In the genomic region with DNA sequence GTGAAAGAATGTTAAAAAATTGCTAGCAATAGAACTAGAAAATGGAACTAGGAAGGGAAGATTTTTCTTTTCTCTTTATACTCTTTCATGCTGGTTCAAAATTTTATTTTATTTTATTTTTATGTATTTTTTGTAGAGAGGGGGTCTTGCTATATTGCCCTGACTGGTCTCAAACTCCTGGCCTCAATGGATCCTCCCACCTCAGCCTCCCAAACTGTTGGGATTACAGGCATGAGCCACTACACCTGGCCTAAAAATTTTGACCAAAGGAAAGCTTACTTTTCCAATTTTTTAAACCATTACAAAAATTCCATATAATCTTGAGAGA, we compare ENCODE assay signal across 9 cellular contexts. TPM values are rescaled to one million over a fixed set of nuclear protein-coding genes. Genes with fewer than 3 reads are reported as not detected.
DNase-seq lines count a peak whose midpoint lies in the region; ATAC-seq and TF ChIP-seq lines count a peak whose summit lies in the region.
"Had no signal": no experiment of that assay in that cellular context is flagged by ENCODE, and none has a peak within 500 bp of the region (broad histone marks: within the 10 kb centered on the region; RNA-seq: fewer than 3 reads in every experiment).

No MANE protein-coding gene starts in this region.

- H3K9me3 ChIP-seq in mesodermal cell (ENCODE audit: control insufficient read depth, low read length): no peaks in the 10 kb centered on the region
- no peaks in the 10 kb centered on the region for H3K9me3 ChIP-seq in thyroid gland

- H3K27me3 Mint-ChIP-seq in activated T-cell treated with anti-CD3 and anti-CD28 coated beads, Interleukin-2, amount 50 U/mL, for 72 hours (ENCODE audit: low read depth): no peaks in the 10 kb centered on the region
- no peaks in the 10 kb centered on the region for H3K27me3 Mint-ChIP-seq in activated T-cell treated with anti-CD3 and anti-CD28 coated beads, Interleukin-2, amount 50 U/mL, for 4 hours (ENCODE audit: low read depth)
- peaks cover 2% of the 10 kb centered on the region for H3K27me3 Mint-ChIP-seq in activated naive CD8-positive, alpha-beta T cell treated with anti-CD3 and anti-CD28 coated beads, Interleukin-2, amount 50 U/mL, for 24 hours
- H3K27me3 Mint-ChIP-seq: naive B cell had no signal

- peak overlapping the region; percentile 92 for H3K27ac ChIP-seq in mesodermal cell (ENCODE audit: low read depth, low read length, severe bottlenecking)
- peak overlapping the region in 2 of 3 donors; percentile 64 to 79 for H3K27ac ChIP-seq in thyroid gland

- H3K4me3 ChIP-seq in mesodermal cell (ENCODE audit: extremely low read depth, insufficient read depth, low read length, poor library complexity, severe bottlenecking): no peak overlapping the region
- no peak overlapping the region for H3K4me3 ChIP-seq in thyroid gland (replicated peaks in 1 of 3)

- no peak for ATAC-seq in activated T-cell treated with anti-CD3 and anti-CD28 coated beads, Interleukin-2, amount 50 U/mL, for 72 hours (replicated peaks in 1 of 2)
- no peak for ATAC-seq in activated T-cell treated with anti-CD3 and anti-CD28 coated beads, Interleukin-2, amount 50 U/mL, for 4 hours
- no peak for ATAC-seq in activated naive CD8-positive, alpha-beta T cell treated with anti-CD3 and anti-CD28 coated beads, Interleukin-2, amount 50 U/mL, for 24 hours

- peak overlapping the region; percentile 84 for H3K27ac Mint-ChIP-seq in activated T-cell treated with anti-CD3 and anti-CD28 coated beads, Interleukin-2, amount 50 U/mL, for 72 hours
- H3K27ac Mint-ChIP-seq in activated naive CD8-positive, alpha-beta T cell treated with anti-CD3 and anti-CD28 coated beads, Interleukin-2, amount 50 U/mL, for 24 hours: peak overlapping the region; percentile 47

- H3K36me3 ChIP-seq in mesodermal cell (ENCODE audit: control insufficient read depth, insufficient read depth, low read length) (no peaks in the 10 kb centered on the region), thyroid gland (no peaks in the 10 kb centered on the region)

- peak overlapping the region; percentile 4 to 64 for H3K4me3 Mint-ChIP-seq in activated T-cell treated with anti-CD3 and anti-CD28 coated beads, Interleukin-2, amount 50 U/mL, for 72 hours
- H3K4me3 Mint-ChIP-seq in activated T-cell treated with anti-CD3 and anti-CD28 coated beads, Interleukin-2, amount 50 U/mL, for 4 hours: no peak overlapping the region
- no peak overlapping the region for H3K4me3 Mint-ChIP-seq in activated naive CD8-positive, alpha-beta T cell treated with anti-CD3 and anti-CD28 coated beads, Interleukin-2, amount 50 U/mL, for 24 hours

- H3K27me3 ChIP-seq in thyroid gland: no peaks in the 10 kb centered on the region

- intact Hi-C loops in thyroid gland (cut with DNase I): loop anchor here (5.0 to 10.0 kb wide), 2 partner anchors 169 to 356 kb away; partner anchors contain the start of genes NFAT5 and NOB1

- H3K36me3 Mint-ChIP-seq in activated T-cell treated with anti-CD3 and anti-CD28 coated beads, Interleukin-2, amount 50 U/mL, for 72 hours (ENCODE audit: insufficient read depth in 2 of 2): no peaks in the 10 kb centered on the region
- no peaks in the 10 kb centered on the region for H3K36me3 Mint-ChIP-seq in activated T-cell treated with anti-CD3 and anti-CD28 coated beads, Interleukin-2, amount 50 U/mL, for 4 hours (ENCODE audit: insufficient read depth)
- no peaks in the 10 kb centered on the region for H3K36me3 Mint-ChIP-seq in activated naive CD8-positive, alpha-beta T cell treated with anti-CD3 and anti-CD28 coated beads, Interleukin-2, amount 50 U/mL, for 24 hours (ENCODE audit: low read depth)
- H3K36me3 Mint-ChIP-seq: naive B cell had no signal

- peaks cover 38% of the 10 kb centered on the region for H3K4me1 Mint-ChIP-seq in activated T-cell treated with anti-CD3 and anti-CD28 coated beads, Interleukin-2, amount 50 U/mL, for 72 hours (ENCODE audit: low read depth)
- H3K4me1 Mint-ChIP-seq in activated T-cell treated with anti-CD3 and anti-CD28 coated beads, Interleukin-2, amount 50 U/mL, for 4 hours (ENCODE audit: low read depth): peaks cover 7% of the 10 kb centered on the region
- H3K4me1 Mint-ChIP-seq in activated naive CD8-positive, alpha-beta T cell treated with anti-CD3 and anti-CD28 coated beads, Interleukin-2, amount 50 U/mL, for 24 hours: peaks cover 27% of the 10 kb centered on the region

- TF ChIP-seq POLR2A in thyroid gland (IDR thresholded peaks at IDR 0.05): no peak

- no peak for DNase-seq in activated T-cell treated with anti-CD3 and anti-CD28 coated beads, Interleukin-2, amount 50 U/mL, for 72 hours
- no peak for DNase-seq in activated T-cell treated with anti-CD3 and anti-CD28 coated beads, Interleukin-2, amount 50 U/mL, for 4 hours
- DNase-seq in activated naive CD8-positive, alpha-beta T cell treated with anti-CD3 and anti-CD28 coated beads, Interleukin-2, amount 50 U/mL, for 24 hours: no peak
- DNase-seq in thyroid gland: no peak
- no peak for DNase-seq in NCI-H510A treated with DMSO at 0.1 percent for 48 hours (lab: John Stamatoyannopoulos, UW)
- no peak for DNase-seq in stimulated activated naive CD4-positive, alpha-beta T cell treated with Interleukin-2 at 50 U/mL for 16 hours (lab: John Stamatoyannopoulos, UW)
- DNase-seq in Ammon's horn (ENCODE audit: low spot score): no peak

- no peaks in the 10 kb centered on the region for H3K9me3 Mint-ChIP-seq in activated T-cell treated with anti-CD3 and anti-CD28 coated beads, Interleukin-2, amount 50 U/mL, for 72 hours
- H3K9me3 Mint-ChIP-seq in activated T-cell treated with anti-CD3 and anti-CD28 coated beads, Interleukin-2, amount 50 U/mL, for 4 hours: no peaks in the 10 kb centered on the region
- H3K9me3 Mint-ChIP-seq in activated naive CD8-positive, alpha-beta T cell treated with anti-CD3 and anti-CD28 coated beads, Interleukin-2, amount 50 U/mL, for 24 hours: no peaks in the 10 kb centered on the region
- H3K9me3 Mint-ChIP-seq: naive B cell had no signal

- H3K4me1 ChIP-seq in mesodermal cell (ENCODE audit: control insufficient read depth, insufficient read depth, low read length, poor library complexity, severe bottlenecking) (peaks cover 22% of the 10 kb centered on the region), thyroid gland (peaks cover 19 to 29% of the 10 kb centered on the region in 2 donors)

- TF ChIP-seq CTCF in thyroid gland (IDR thresholded peaks at IDR 0.05): peak in 1 of 6 experiments; percentile 36

RNA-seq across cellular contexts. Expression of gene TERF2, which starts 10.0 kb away (rescaled TPM):
- 10 to 100 TPM; 52.0 to 68.0 TPM for total RNA-seq in activated T-cell treated with anti-CD3 and anti-CD28 coated beads, Interleukin-2, amount 50 U/mL, for 72 hours
- 10 to 100 TPM; 46.5 to 53.4 (median 49.0) TPM for total RNA-seq in activated T-cell treated with anti-CD3 and anti-CD28 coated beads, Interleukin-2, amount 50 U/mL, for 4 hours
- polyA plus RNA-seq in mesodermal cell (2013, experiment 1 of 2): 36.4 TPM
- 39.0 TPM for polyA plus RNA-seq in mesodermal cell (2013, experiment 2 of 2)
- total RNA-seq in thyroid gland: 100 to 1,000 TPM in 1 of 4 donors, 10 to 100 TPM in 3; 19.8 to 110 (median 26.6) TPM

RNA-seq across cellular contexts. Expression of gene CYB5B, which starts 28.6 kb away (rescaled TPM):
- total RNA-seq in activated T-cell treated with anti-CD3 and anti-CD28 coated beads, Interleukin-2, amount 50 U/mL, for 72 hours: 100 to 1,000 TPM; 176 to 197 TPM
- total RNA-seq in activated T-cell treated with anti-CD3 and anti-CD28 coated beads, Interleukin-2, amount 50 U/mL, for 4 hours: 100 to 1,000 TPM; 112 to 124 (median 114) TPM
- polyA plus RNA-seq in mesodermal cell (2013, experiment 1 of 2): 134 TPM
- 129 TPM for polyA plus RNA-seq in mesodermal cell (2013, experiment 2 of 2)
- total RNA-seq in thyroid gland: 10 to 100 TPM; 40.4 to 61.5 (median 50.4) TPM

RNA-seq across cellular contexts. Expression of gene TMED6, which starts 44.2 kb away (rescaled TPM):
- total RNA-seq in activated T-cell treated with anti-CD3 and anti-CD28 coated beads, Interleukin-2, amount 50 U/mL, for 72 hours: 1 to 10 TPM; 3.3 to 3.7 TPM
- total RNA-seq in activated T-cell treated with anti-CD3 and anti-CD28 coated beads, Interleukin-2, amount 50 U/mL, for 4 hours: 1 to 10 TPM in 2 of 3 donors, under 1 TPM in 1; 0.90 to 1.5 (median 1.1) TPM
- polyA plus RNA-seq in mesodermal cell (2013, experiment 1 of 2): 0.37 TPM
- not detected for polyA plus RNA-seq in mesodermal cell (2013, experiment 2 of 2)
- total RNA-seq in thyroid gland: 1 to 10 TPM in 1 of 4 donors, not detected in 3; 4.1 TPM

RNA-seq across cellular contexts. Expression of gene NIP7, which starts 56.3 kb away (rescaled TPM):
- 10 to 100 TPM; 30.8 to 32.2 TPM for total RNA-seq in activated T-cell treated with anti-CD3 and anti-CD28 coated beads, Interleukin-2, amount 50 U/mL, for 72 hours
- 100 to 1,000 TPM; 129 to 136 (median 132) TPM for total RNA-seq in activated T-cell treated with anti-CD3 and anti-CD28 coated beads, Interleukin-2, amount 50 U/mL, for 4 hours
- 19.1 TPM for polyA plus RNA-seq in mesodermal cell (2013, experiment 1 of 2)
- 22.2 TPM for polyA plus RNA-seq in mesodermal cell (2013, experiment 2 of 2)
- total RNA-seq in thyroid gland: 10 to 100 TPM in 3 of 4 donors, 1 to 10 TPM in 1; 9.8 to 17.5 (median 14.7) TPM

RNA-seq across cellular contexts. Expression of gene COG8, which starts 56.5 kb away (rescaled TPM):
- 10 to 100 TPM; 33.2 to 38.3 TPM for total RNA-seq in activated T-cell treated with anti-CD3 and anti-CD28 coated beads, Interleukin-2, amount 50 U/mL, for 72 hours
- 10 to 100 TPM; 34.6 to 47.0 (median 43.1) TPM for total RNA-seq in activated T-cell treated with anti-CD3 and anti-CD28 coated beads, Interleukin-2, amount 50 U/mL, for 4 hours
- 33.5 TPM for polyA plus RNA-seq in mesodermal cell (2013, experiment 1 of 2)
- polyA plus RNA-seq in mesodermal cell (2013, experiment 2 of 2): 27.8 TPM
- 10 to 100 TPM; 63.3 to 84.2 (median 74.7) TPM for total RNA-seq in thyroid gland

Comparison
In these comparisons a context has a peak if more than half of its experiments do, and no peak if none do; other contexts are left out.
1. H3K4me3 Mint-ChIP-seq: peak in activated T-cell treated with anti-CD3 and anti-CD28 coated beads, Interleukin-2, amount 50 U/mL, for 72 hours (2 of 2); none in activated T-cell treated with anti-CD3 and anti-CD28 coated beads, Interleukin-2, amount 50 U/mL, for 4 hours (single experiment) and activated naive CD8-positive, alpha-beta T cell treated with anti-CD3 and anti-CD28 coated beads, Interleukin-2, amount 50 U/mL, for 24 hours (single experiment).